Comparison of ENCODE assay signal across 21 cellular contexts in the genomic region with DNA sequence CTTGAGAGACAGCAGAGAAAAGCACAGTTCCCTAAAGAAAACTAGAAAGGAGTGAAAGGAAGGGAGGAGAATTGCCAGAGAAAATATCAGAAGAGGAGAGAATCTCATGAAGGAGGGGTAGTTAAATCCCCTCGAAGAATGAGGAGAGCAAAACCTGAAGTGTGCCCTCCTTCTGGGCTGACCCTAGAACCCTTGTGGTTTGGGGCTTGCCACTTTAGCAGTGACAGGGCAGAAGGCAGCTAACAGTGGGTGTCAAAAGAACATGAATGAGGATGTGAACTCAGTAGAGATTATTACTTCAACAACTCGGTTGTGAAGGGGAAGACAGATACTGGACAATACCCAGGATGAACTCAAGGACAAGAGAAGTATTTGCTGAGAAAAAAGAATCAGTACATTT.
"Had no signal": no experiment of that assay in that cellular context is flagged by ENCODE, and none has a peak within 500 bp of the region (broad histone marks: within the 10 kb centered on the region; RNA-seq: fewer than 3 reads in every experiment).

No MANE protein-coding gene starts in this region.

- H3K4me2 ChIP-seq: hepatocyte had no signal

- H3K4me1 ChIP-seq: breast epithelium, colonic mucosa, right lobe of liver, suprapubic skin, tibial nerve had no signal

- DNase-seq: activated CD4-positive, alpha-beta T cell treated with anti-CD3 and anti-CD28 coated beads for 1 hour; activated CD4-positive, alpha-beta T cell treated with anti-CD3 and anti-CD28 coated beads, Interleukin-2, amount 50 U/mL, for 1 hour; activated gamma-delta T cell treated with Interleukin-2 at 50 U/mL for 16 hours; colonic mucosa; glutamatergic neuron; left ventricle myocardium inferior; nephron progenitor cell; nucleus accumbens; right lobe of liver; stimulated activated CD4-positive, alpha-beta T cell treated with anti-CD3 and anti-CD28 coated beads, Interleukin-1b, Interleukin-23, amount 100 ng/mL, for 48 hours; stomach had no signal

- H3K79me2 ChIP-seq: hepatocyte had no signal

- H3K9me3 Mint-ChIP-seq: activated naive CD4-positive, alpha-beta T cell treated with anti-CD3 and anti-CD28 coated beads, Interleukin-2, amount 50 U/mL, for 72 hours; activated T-helper 1 cell treated with anti-CD3 and anti-CD28 coated beads, Interleukin-12 subunit alpha, Interleukin-12 subunit beta, Interleukin-2, Interleukin-4 antibody, amounts not matched to agents 30 ng/mL and 10 ng/mL and 1 ng/mL, durations not matched to agents 14 hours and 24 hours and 36 hours; nephron progenitor cell; T-helper 1 cell treated with Interleukin-12 subunit alpha and Interleukin-12 subunit beta and Interleukin-4 antibody, amounts not matched to agents 30 μg/mL and 1 μg/mL, for 36 hours had no signal

- H3K27ac ChIP-seq: breast epithelium, colonic mucosa, esophagus muscularis mucosa, hepatocyte, left ventricle myocardium inferior, right lobe of liver, skin epidermis, stomach, suprapubic skin, tibial nerve had no signal

- FAIRE-seq: frontal cortex had no signal

- H3K27me3 ChIP-seq: breast epithelium, colonic mucosa, esophagus muscularis mucosa, hepatocyte, right lobe of liver, stomach, suprapubic skin, tibial nerve had no signal

- ATAC-seq: activated naive CD4-positive, alpha-beta T cell treated with anti-CD3 and anti-CD28 coated beads, Interleukin-2, amount 50 U/mL, for 72 hours had no signal

- H3K4me3 ChIP-seq: breast epithelium, colonic mucosa, esophagus muscularis mucosa, hepatocyte, left ventricle myocardium inferior, right lobe of liver, skin epidermis, stomach, suprapubic skin, tibial nerve had no signal

- H3K4me1 Mint-ChIP-seq: nephron progenitor cell had no signal

- H3K27ac Mint-ChIP-seq: activated T-helper 1 cell treated with anti-CD3 and anti-CD28 coated beads, Interleukin-12 subunit alpha, Interleukin-12 subunit beta, Interleukin-2, Interleukin-4 antibody, amounts not matched to agents 30 ng/mL and 10 ng/mL and 1 ng/mL, durations not matched to agents 14 hours and 24 hours and 36 hours; nephron progenitor cell; T-helper 1 cell treated with Interleukin-12 subunit alpha and Interleukin-12 subunit beta and Interleukin-4 antibody, amounts not matched to agents 30 μg/mL and 1 μg/mL, for 36 hours had no signal

- H2AFZ ChIP-seq: hepatocyte had no signal

- H3K4me3 Mint-ChIP-seq: activated T-helper 1 cell treated with anti-CD3 and anti-CD28 coated beads, Interleukin-12 subunit alpha, Interleukin-12 subunit beta, Interleukin-2, Interleukin-4 antibody, amounts not matched to agents 30 ng/mL and 10 ng/mL and 1 ng/mL, durations not matched to agents 14 hours and 24 hours and 36 hours; nephron progenitor cell; T-helper 1 cell treated with Interleukin-12 subunit alpha and Interleukin-12 subunit beta and Interleukin-4 antibody, amounts not matched to agents 30 μg/mL and 1 μg/mL, for 36 hours had no signal

- H3K9me3 ChIP-seq: breast epithelium, colonic mucosa, esophagus muscularis mucosa, left ventricle myocardium inferior, right lobe of liver, stomach, suprapubic skin, tibial nerve had no signal
